21 cellular contexts compared by ENCODE assay signal in genomic region chr7:109282726-109283125, GRCh38.
A peak's percentile ranks its signal among the peaks of the same experiment; 100 is the strongest.
DNase-seq lines count a peak whose midpoint lies in the region; ATAC-seq and TF ChIP-seq lines count a peak whose summit lies in the region.
"Had no signal": no experiment of that assay in that cellular context is flagged by ENCODE, and none has a peak within 500 bp of the region (broad histone marks: within the 10 kb centered on the region; RNA-seq: fewer than 3 reads in every experiment).

No MANE protein-coding gene starts in this region.

- H3K36me3 Mint-ChIP-seq in nephron progenitor cell (ENCODE audit: low read depth): no peaks in the 10 kb centered on the region

- no peaks in the 10 kb centered on the region for H3K27me3 Mint-ChIP-seq in nephron progenitor cell (ENCODE audit: low read depth, poor library complexity)

- DNase-seq in left cardiac atrium (no peak), cardiac septum (ENCODE audit: low spot score) (no peak), fibroblast of pulmonary artery (ENCODE audit: low read depth) (peak; percentile 11), mesendoderm (peak; percentile 54), activated gamma-delta T cell treated with Interleukin-2 at 50 U/mL for 16 hours (no peak), nephron progenitor cell (no peak)
- DNase-seq: Calu3, DMS79 treated with DMSO at 0.1 percent for 48 hours, GF-D8, H7, Karpas-422, NCI-H1092, NCI-H1417 treated with DMSO at 0.1 percent for 48 hours, NCI-H1694 treated with DMSO at 0.1 percent for 48 hours, NCI-H2081, NCI-H2227 treated with DMSO at 0.1 percent for 48 hours, NCI-H69, SHP77 treated with DMSO at 0.1 percent for 48 hours had no signal

- no peak overlapping the region for H2BK5ac ChIP-seq in mesendoderm (ENCODE audit: low read length)

- H3K4me1 ChIP-seq in mesendoderm (ENCODE audit: control insufficient read depth, low read depth, low read length): no peaks in the 10 kb centered on the region

- no peaks in the 10 kb centered on the region for H3K27me3 ChIP-seq in mesendoderm (ENCODE audit: insufficient read depth, low read length, poor library complexity)

- H2BK15ac ChIP-seq in mesendoderm (replicated peaks; ENCODE audit: low read depth): no peak overlapping the region

- no peaks in the 10 kb centered on the region for H3K79me2 ChIP-seq in mesendoderm (ENCODE audit: control insufficient read depth, insufficient read depth, low read length)

- no peaks in the 10 kb centered on the region for H3K36me3 ChIP-seq in mesendoderm (ENCODE audit: control insufficient read depth, insufficient read depth, low read length)

- H3K9me3 Mint-ChIP-seq in nephron progenitor cell: peaks cover 8% of the 10 kb centered on the region

- no peak overlapping the region for H3K56ac ChIP-seq in mesendoderm (ENCODE audit: low read length)

- no peak overlapping the region for H4K5ac ChIP-seq in mesendoderm (ENCODE audit: low read length)

- H3K9ac ChIP-seq in mesendoderm (ENCODE audit: low read length): no peak overlapping the region

- H3K79me1 ChIP-seq in mesendoderm (ENCODE audit: low read length): no peaks in the 10 kb centered on the region

- ATAC-seq in left cardiac atrium (peak; percentile 79 to 92), GM21423 (IDR thresholded peaks at IDR 0.05; ENCODE audit: unreplicated experiment) (no peak)
- ATAC-seq: Panc1 had no signal

- TF ChIP-seq CTCF in fibroblast of pulmonary artery (IDR thresholded peaks at IDR 0.05; ENCODE audit: low read length, missing control alignments) (no peak), nephron progenitor cell (IDR thresholded peaks at IDR 0.05) (no peak)

- no peak overlapping the region for H3K27ac ChIP-seq in mesendoderm (ENCODE audit: low read depth, low read length)
- H3K27ac ChIP-seq: RWPE1 had no signal

- H2AK5ac ChIP-seq in mesendoderm (ENCODE audit: low read length): no peak overlapping the region

- H3K4me1 Mint-ChIP-seq in nephron progenitor cell: no peaks in the 10 kb centered on the region

- no peak overlapping the region for H3K27ac Mint-ChIP-seq in nephron progenitor cell

- no peak overlapping the region for H3K4me2 ChIP-seq in mesendoderm (ENCODE audit: low read length)

- intact Hi-C loops in left cardiac atrium (cut with DNase I): no loop called here
- intact Hi-C loops in cardiac septum (cut with DNase I): no loop called here

- no peak overlapping the region for H3K4me3 Mint-ChIP-seq in nephron progenitor cell

- H4K8ac ChIP-seq in mesendoderm (ENCODE audit: low read depth, low read length): no peak overlapping the region

- no peak overlapping the region for H2BK120ac ChIP-seq in mesendoderm (ENCODE audit: low read depth, low read length)

- H3K23ac ChIP-seq in mesendoderm (ENCODE audit: low read length): no peak overlapping the region

- H3K4me3 ChIP-seq in fibroblast of pulmonary artery (replicated peaks; ENCODE audit: low read depth, low read length) (no peak overlapping the region), mesendoderm (ENCODE audit: low read length) (no peak overlapping the region)

- H3K18ac ChIP-seq in mesendoderm (ENCODE audit: low read length): no peak overlapping the region

- H3K4ac ChIP-seq in mesendoderm (ENCODE audit: low read depth, low read length): no peak overlapping the region

Comparison
In these comparisons a context has a peak if more than half of its experiments do, and no peak if none do; other contexts are left out.
1. DNase-seq: peak in fibroblast of pulmonary artery (single experiment) and mesendoderm (single experiment); none in left cardiac atrium (single experiment), cardiac septum (single experiment), activated gamma-delta T cell treated with Interleukin-2 at 50 U/mL for 16 hours (single experiment) and nephron progenitor cell (single experiment).